In genomic region chr4:131093303-131093702, GRCh38 we compare ENCODE assay signal across 20 cellular contexts.
"Had no signal": no experiment of that assay in that cellular context is flagged by ENCODE, and none has a peak within 500 bp of the region (broad histone marks: within the 10 kb centered on the region; RNA-seq: fewer than 3 reads in every experiment).

No MANE protein-coding gene starts in this region.

- H3K36me3 ChIP-seq: gastroesophageal sphincter, right atrium auricular region, upper lobe of right lung had no signal

- H3K27me3 ChIP-seq: body of pancreas, dorsolateral prefrontal cortex, gastroesophageal sphincter, right atrium auricular region, upper lobe of right lung had no signal

- H3K27ac ChIP-seq: body of pancreas, dorsolateral prefrontal cortex, gastroesophageal sphincter, right atrium auricular region, upper lobe of right lung, VCaP had no signal

- H3K4me1 ChIP-seq: body of pancreas, gastroesophageal sphincter, right atrium auricular region, upper lobe of right lung had no signal

- DNase-seq: activated CD4-positive, alpha-beta T cell treated with anti-CD3 and anti-CD28 coated beads, Interleukin-2, amount 50 U/mL, for 1 hour; activated CD4-positive, CD25-positive, alpha-beta regulatory T cell treated with anti-CD3 and anti-CD28 coated beads, Interleukin-2, amount 50 U/mL, for 72 hours; activated CD8-positive, alpha-beta memory T cell treated with anti-CD3 and anti-CD28 coated beads, Interleukin-2, amount 50 U/mL, for 4 hours; activated naive CD4-positive, alpha-beta T cell treated with anti-CD3 and anti-CD28 coated beads for 36 hours; activated T-cell treated with anti-CD3 and anti-CD28 coated beads, Interleukin-2, amount 50 U/mL, for 4 hours; body of pancreas; central memory CD4-positive, alpha-beta T cell; dorsolateral prefrontal cortex; endodermal cell; left ventricle myocardium superior; mucosa of descending colon; naive B cell; stimulated activated CD4-positive, alpha-beta T cell treated with anti-CD3 and anti-CD28 coated beads, Interleukin-12 subunit alpha, Interleukin-12 subunit beta, amount 100 ng/mL, for 4 hours; stimulated activated CD4-positive, alpha-beta T cell treated with anti-CD3 and anti-CD28 coated beads, Interleukin-1b, Interleukin-23, amount 100 ng/mL, for 48 hours; stimulated activated CD8-positive, alpha-beta memory T cell treated with anti-CD3 and anti-CD28 coated beads, Interleukin-4, amount 100 ng/mL, for 48 hours; stimulated activated naive CD4-positive, alpha-beta T cell; upper lobe of right lung had no signal

- H3K4me3 ChIP-seq: body of pancreas, dorsolateral prefrontal cortex, gastroesophageal sphincter, mucosa of descending colon, right atrium auricular region, upper lobe of right lung had no signal

- ATAC-seq: activated T-cell treated with anti-CD3 and anti-CD28 coated beads, Interleukin-2, amount 50 U/mL, for 4 hours; body of pancreas; gastroesophageal sphincter; left ventricle myocardium superior; mucosa of descending colon; upper lobe of right lung had no signal

- H3K9me3 ChIP-seq: body of pancreas, gastroesophageal sphincter, mucosa of descending colon, right atrium auricular region, upper lobe of right lung had no signal
